In genomic region chr14:106579084-106579483, GRCh38 we compare ENCODE assay signal across 20 cellular contexts.
"Had no signal": no experiment of that assay in that cellular context is flagged by ENCODE, and none has a peak within 500 bp of the region (broad histone marks: within the 10 kb centered on the region; RNA-seq: fewer than 3 reads in every experiment).

No MANE protein-coding gene starts in this region.

- H3K27me3 ChIP-seq: colonic mucosa, foreskin keratinocyte, tibial artery, upper lobe of left lung, vagina had no signal

- H3K9me3 Mint-ChIP-seq: stimulated activated naive CD8-positive, alpha-beta T cell treated with anti-CD3 and anti-CD28 coated beads, Interleukin-15, Interleukin-2, amounts not matched to agents 100 ng/mL and 50 ng/mL, for 24 hours had no signal

- H3K4me1 ChIP-seq: colonic mucosa, foreskin keratinocyte, left ventricle myocardium inferior, lower lobe of right lung, sigmoid colon, tibial artery, upper lobe of left lung, vagina had no signal

- DNase-seq: colonic mucosa; dermis blood vessel endothelial cell; endodermal cell; erythroblast; foreskin keratinocyte; kidney; left cardiac atrium; left ventricle myocardium inferior; lower lobe of right lung; mesenchymal stem cell; midbrain; nephron progenitor cell; sigmoid colon; stimulated activated CD4-positive, alpha-beta T cell treated with anti-CD3 and anti-CD28 coated beads, Interleukin-2, amount 100 ng/mL, for 48 hours; tibial artery had no signal

- H3K36me3 ChIP-seq: colonic mucosa, left ventricle myocardium inferior, lower lobe of right lung, sigmoid colon, tibial artery, upper lobe of left lung, vagina had no signal

- ATAC-seq: foreskin keratinocyte, left cardiac atrium, lower lobe of right lung had no signal

- H3K4me3 Mint-ChIP-seq: endodermal cell; nephron progenitor cell; stimulated activated naive CD8-positive, alpha-beta T cell treated with anti-CD3 and anti-CD28 coated beads, Interleukin-15, Interleukin-2, amounts not matched to agents 100 ng/mL and 50 ng/mL, for 24 hours had no signal

- H3K27ac Mint-ChIP-seq: endodermal cell; nephron progenitor cell; stimulated activated naive CD8-positive, alpha-beta T cell treated with anti-CD3 and anti-CD28 coated beads, Interleukin-15, Interleukin-2, amounts not matched to agents 100 ng/mL and 50 ng/mL, for 24 hours had no signal

- H3K27ac ChIP-seq: colonic mucosa, foreskin keratinocyte, left ventricle myocardium inferior, lower lobe of right lung, sigmoid colon, skin epidermis, tibial artery, upper lobe of left lung, vagina had no signal

- H3K4me3 ChIP-seq: colonic mucosa, left ventricle myocardium inferior, lower lobe of right lung, sigmoid colon, skin epidermis, tibial artery, upper lobe of left lung, vagina had no signal

- FAIRE-seq: endothelial cell of umbilical vein, kidney had no signal

- H3K4me1 Mint-ChIP-seq: endodermal cell, nephron progenitor cell had no signal

- H3K9me3 ChIP-seq: colonic mucosa, left ventricle myocardium inferior, lower lobe of right lung, sigmoid colon, tibial artery, upper lobe of left lung, vagina had no signal
